ENCODE assay signal across 21 cellular contexts in genomic region chr11:9075441-9076000, GRCh38. TPM values are rescaled to one million over a fixed set of nuclear protein-coding genes. Genes with fewer than 3 reads are reported as not detected.
DNase-seq lines count a peak whose midpoint lies in the region; ATAC-seq, FAIRE-seq and TF ChIP-seq lines count a peak whose summit lies in the region.
"Had no signal": no experiment of that assay in that cellular context is flagged by ENCODE, and none has a peak within 500 bp of the region (broad histone marks: within the 10 kb centered on the region; RNA-seq: fewer than 3 reads in every experiment).

No MANE protein-coding gene starts in this region.

- WGBS in mammary epithelial cell (ENCODE audit: low coverage, missing lambda C conversion rate): 74% methylated on average over 3 of the region's 4 CpGs
- WGBS in stomach, 5 donors: 49 to 86% (median 60%) methylated on average over 4 of the region's 4 CpGs

- no peak overlapping the region for H3K4me2 ChIP-seq in mammary epithelial cell (ENCODE audit: insufficient read depth, low read depth, low read length)

- DNase-seq in mammary epithelial cell (no peak), breast epithelium (ENCODE audit: low spot score in 2 of 2) (no peak), NCI-H2196 (lab: John Stamatoyannopoulos, UW; ENCODE audit: unreplicated experiment) (peak; percentile 47), glutamatergic neuron (no peak), stomach (peak; percentile 43), osteocyte (ENCODE audit: extremely low spot score, unreplicated experiment) (no peak), GM12891 (ENCODE audit: insufficient read length, low spot score) (no peak)
- no peak for DNase-seq in activated CD8-positive, alpha-beta T cell treated with anti-CD3 and anti-CD28 coated beads, Interleukin-2, amount 10 ng/mL, durations not matched to agents 7 days and 5 days
- DNase-seq: activated CD4-positive, alpha-beta T cell treated with anti-CD3 and anti-CD28 coated beads, Interleukin-2, amount 50 U/mL, for 1 hour; activated gamma-delta T cell; dermis blood vessel endothelial cell; GOT3; KG1; NCI-H2081; NCI-H774; PC-3; stimulated activated CD4-positive, alpha-beta T cell treated with anti-CD3 and anti-CD28 coated beads, Interleukin-15, amount 100 ng/mL, for 24 hours had no signal

- in situ Hi-C loops in mammary epithelial cell (cut with MboI; ENCODE audit: low sequenced_read_pairs in 2 of 2): no loop called here

- no peaks in the 10 kb centered on the region for H3K79me2 ChIP-seq in mammary epithelial cell (ENCODE audit: insufficient read depth, low read length)

- peaks cover 3% of the 10 kb centered on the region for H3K9me3 Mint-ChIP-seq in glutamatergic neuron (ENCODE audit: unreplicated experiment)
- no peaks in the 10 kb centered on the region for H3K9me3 Mint-ChIP-seq in activated CD8-positive, alpha-beta T cell treated with anti-CD3 and anti-CD28 coated beads, Interleukin-2, amount 10 ng/mL, durations not matched to agents 7 days and 5 days (ENCODE audit: insufficient read depth)
- no peaks in the 10 kb centered on the region for H3K9me3 Mint-ChIP-seq in osteocyte (ENCODE audit: unreplicated experiment)
- H3K9me3 Mint-ChIP-seq: T-helper 1 cell treated with Interleukin-12 subunit alpha and Interleukin-12 subunit beta and Interleukin-4 antibody, amounts not matched to agents 30 μg/mL and 1 μg/mL, for 36 hours had no signal

- H3K4me1 Mint-ChIP-seq in glutamatergic neuron (ENCODE audit: low read depth, unreplicated experiment) (peaks cover 27% of the 10 kb centered on the region), osteocyte (ENCODE audit: unreplicated experiment) (peaks cover 2% of the 10 kb centered on the region)
- no peaks in the 10 kb centered on the region for H3K4me1 Mint-ChIP-seq in activated CD8-positive, alpha-beta T cell treated with anti-CD3 and anti-CD28 coated beads, Interleukin-2, amount 10 ng/mL, durations not matched to agents 7 days and 5 days (ENCODE audit: low read depth)

- no peak overlapping the region for H3K9ac ChIP-seq in mammary epithelial cell (ENCODE audit: insufficient read depth, low read length)

- no peak for TF ChIP-seq EP300 in stomach (IDR thresholded peaks at IDR 0.05)

- intact Hi-C loops in mammary epithelial cell (cut with micrococcal nuclease) (no loop called here), breast epithelium (cut with DNase I; ENCODE audit: low total_unique reads) (no loop called here), stomach (cut with DNase I; ENCODE audit: low total_unique reads) (no loop called here)

- H3K27ac Mint-ChIP-seq in glutamatergic neuron (ENCODE audit: unreplicated experiment) (no peak overlapping the region), osteocyte (ENCODE audit: unreplicated experiment) (no peak overlapping the region)
- H3K27ac Mint-ChIP-seq in activated CD8-positive, alpha-beta T cell treated with anti-CD3 and anti-CD28 coated beads, Interleukin-2, amount 10 ng/mL, durations not matched to agents 7 days and 5 days: no peak overlapping the region
- H3K27ac Mint-ChIP-seq: T-helper 1 cell treated with Interleukin-12 subunit alpha and Interleukin-12 subunit beta and Interleukin-4 antibody, amounts not matched to agents 30 μg/mL and 1 μg/mL, for 36 hours had no signal

- no peaks in the 10 kb centered on the region for H3K9me3 ChIP-seq in mammary epithelial cell (replicated peaks; ENCODE audit: insufficient read depth, low read length)
- H3K9me3 ChIP-seq in breast epithelium: no peaks in the 10 kb centered on the region
- no peaks in the 10 kb centered on the region for H3K9me3 ChIP-seq in stomach

- H3K27me3 ChIP-seq in mammary epithelial cell (ENCODE audit: insufficient read depth, low read length) (no peaks in the 10 kb centered on the region), breast epithelium (no peaks in the 10 kb centered on the region), stomach (no peaks in the 10 kb centered on the region)

- no TSS peak for BruUV-seq in mammary epithelial cell (replicated peaks; lab: Mats Ljungman, UMichigan)

- H3K4me1 ChIP-seq in mammary epithelial cell (ENCODE audit: insufficient read depth, low read length): peaks cover 49% of the 10 kb centered on the region
- peaks cover 0 to 4% of the 10 kb centered on the region in 2 donors for H3K4me1 ChIP-seq in breast epithelium
- peaks cover 0 to 15% (median 5%) of the 10 kb centered on the region in 4 donors for H3K4me1 ChIP-seq in stomach

- no peak for ATAC-seq in activated CD8-positive, alpha-beta T cell treated with anti-CD3 and anti-CD28 coated beads, Interleukin-2, amount 10 ng/mL, durations not matched to agents 7 days and 5 days
- ATAC-seq: PC-3 had no signal

- no peaks in the 10 kb centered on the region for H3K27me3 Mint-ChIP-seq in glutamatergic neuron (ENCODE audit: unreplicated experiment)
- peaks cover 43% of the 10 kb centered on the region for H3K27me3 Mint-ChIP-seq in activated CD8-positive, alpha-beta T cell treated with anti-CD3 and anti-CD28 coated beads, Interleukin-2, amount 10 ng/mL, durations not matched to agents 7 days and 5 days (ENCODE audit: low read depth)
- H3K27me3 Mint-ChIP-seq in osteocyte (ENCODE audit: unreplicated experiment): no peaks in the 10 kb centered on the region

- TF ChIP-seq POLR2A in breast epithelium (IDR thresholded peaks at IDR 0.05) (no peak), stomach (IDR thresholded peaks at IDR 0.05) (no peak), GM12891 (IDR thresholded peaks at IDR 0.05; ENCODE audit: low read depth, low read length) (no peak)

- H3K4me3 Mint-ChIP-seq in glutamatergic neuron (ENCODE audit: unreplicated experiment) (peak overlapping the region; percentile 1), osteocyte (ENCODE audit: unreplicated experiment) (no peak overlapping the region)
- H3K4me3 Mint-ChIP-seq in activated CD8-positive, alpha-beta T cell treated with anti-CD3 and anti-CD28 coated beads, Interleukin-2, amount 10 ng/mL, durations not matched to agents 7 days and 5 days: no peak overlapping the region
- H3K4me3 Mint-ChIP-seq: T-helper 1 cell treated with Interleukin-12 subunit alpha and Interleukin-12 subunit beta and Interleukin-4 antibody, amounts not matched to agents 30 μg/mL and 1 μg/mL, for 36 hours had no signal

- H3K36me3 ChIP-seq in mammary epithelial cell (ENCODE audit: insufficient read depth, low read length) (no peaks in the 10 kb centered on the region), breast epithelium (no peaks in the 10 kb centered on the region), stomach (no peaks in the 10 kb centered on the region)

- CTCF ChIA-PET in mammary epithelial cell (lab: Charles Lee; ENCODE audit: low non-redundant PET): no interaction called here
- CTCF ChIA-PET in activated CD8-positive, alpha-beta T cell treated with anti-CD3 and anti-CD28 coated beads, Interleukin-2, amount 10 ng/mL, durations not matched to agents 7 days and 5 days (lab: Charles Lee): interaction anchor here (1.3 kb wide), 2 partner anchors 11 to 404 kb away, joined by 3 read pairs; no protein-coding TSS in a partner anchor

- peak overlapping the region; percentile 14 for H2AFZ ChIP-seq in mammary epithelial cell (ENCODE audit: low read depth, low read length)

- FAIRE-seq in GM12891 (lab: Jason Lieb, UNC): no peak
- FAIRE-seq: bronchial epithelial cell, endothelial cell of umbilical vein, GM19239 had no signal

- dilution Hi-C loops in mammary epithelial cell (cut with HindIII; ENCODE audit: low sequenced_read_pairs): loop anchor here (5.0 to 10.0 kb wide), 2 partner anchors 58 to 59 kb away; no protein-coding TSS in a partner anchor

- H3K36me3 Mint-ChIP-seq in glutamatergic neuron (ENCODE audit: unreplicated experiment) (no peaks in the 10 kb centered on the region), osteocyte (ENCODE audit: unreplicated experiment) (no peaks in the 10 kb centered on the region)
- H3K36me3 Mint-ChIP-seq in activated CD8-positive, alpha-beta T cell treated with anti-CD3 and anti-CD28 coated beads, Interleukin-2, amount 10 ng/mL, durations not matched to agents 7 days and 5 days (ENCODE audit: low read depth): no peaks in the 10 kb centered on the region

- POLR2A ChIA-PET in activated CD8-positive, alpha-beta T cell treated with anti-CD3 and anti-CD28 coated beads, Interleukin-2, amount 10 ng/mL, durations not matched to agents 7 days and 5 days (lab: Charles Lee): interaction anchor here (1.0 kb wide), 1 partner anchor 47 kb away, joined by 3 read pairs; no protein-coding TSS in a partner anchor

- H4K20me1 ChIP-seq in mammary epithelial cell (ENCODE audit: insufficient read depth, low read length): no peaks in the 10 kb centered on the region

- H3K4me3 ChIP-seq in mammary epithelial cell (replicated peaks in 1 of 3; ENCODE audit: insufficient read depth in 1 of 3, low read depth in 2 of 3, low read length in 3 of 3) (no peak overlapping the region), breast epithelium (no peak overlapping the region), stomach (no peak overlapping the region)

- TF ChIP-seq CTCF in mammary epithelial cell (conservative IDR thresholded peaks at IDR 0.05 in 1 of 2, IDR thresholded peaks at IDR 0.05 in 1 of 2; ENCODE audit: extremely low read depth in 1 of 2, insufficient read depth in 1 of 2, low read depth in 1 of 2, low read length in 2 of 2): no peak
- no peak for TF ChIP-seq CTCF in breast epithelium (IDR thresholded peaks at IDR 0.05)
- TF ChIP-seq CTCF in glutamatergic neuron (IDR thresholded peaks at IDR 0.05; ENCODE audit: partially characterized antibody, unreplicated experiment): no peak
- no peak for TF ChIP-seq CTCF in stomach (IDR thresholded peaks at IDR 0.05)
- TF ChIP-seq CTCF in osteocyte (IDR thresholded peaks at IDR 0.05): no peak

- H3K27ac ChIP-seq in mammary epithelial cell (ENCODE audit: insufficient read depth, low read depth, low read length) (no peak overlapping the region), breast epithelium (peak overlapping the region in 1 of 2 donors; percentile 16), stomach (no peak overlapping the region)

TF ChIP-seq in GM12891, 5 proteins besides CTCF, POLR2A, EP300 and RAD21:
- TF ChIP-seq POLR2AphosphoS5 (IDR thresholded peaks at IDR 0.05; ENCODE audit: low read depth, low read length) (no peak), SPI1 (IDR thresholded peaks at IDR 0.05; ENCODE audit: low read depth, low read length) (no peak), TAF1 (IDR thresholded peaks at IDR 0.05; ENCODE audit: low read depth, low read length) (no peak), POU2F2 (IDR thresholded peaks at IDR 0.05; ENCODE audit: low read depth, low read length) (no peak), PAX5 (IDR thresholded peaks at IDR 0.05; ENCODE audit: insufficient read depth, low read length, severe bottlenecking) (no peak)
TF ChIP-seq in GM12891: peak in this region for 0.

RNA-seq across cellular contexts. Expression of gene SCUBE2, which starts 15.9 kb away (rescaled TPM):
- total RNA-seq in mammary epithelial cell (1 to 10 TPM; 1.2 to 5.5 TPM), breast epithelium (100 to 1,000 TPM in 1 of 3 donors, 10 to 100 TPM in 2; 35.7 to 139 (median 78.7) TPM), glutamatergic neuron (ENCODE audit: unreplicated experiment) (2.5 TPM), stomach (10 to 100 TPM in 4 of 5 donors, 1 to 10 TPM in 1; 1.7 to 29.8 (median 26.6) TPM), osteocyte (1.9 and 3.3 TPM in 2 replicates)
- polyA plus RNA-seq in mammary epithelial cell (0.57 TPM), stomach (10 to 100 TPM; 10.6 to 37.1 (median 14.7) TPM)
- polyA minus RNA-seq in mammary epithelial cell: not detected
- under 1 TPM in 1 of 2 experiments, not detected in 1; 0.65 TPM for total RNA-seq in activated CD8-positive, alpha-beta T cell treated with anti-CD3 and anti-CD28 coated beads, Interleukin-2, amount 10 ng/mL, durations not matched to agents 7 days and 5 days
- 0.18 TPM for polyA plus RNA-seq in GM12891 (2012; ENCODE audit: low read depth, missing spikeins)
- total RNA-seq: bronchial epithelial cell had no signal

Comparison
In these comparisons a context has a peak if more than half of its experiments do, and no peak if none do; other contexts are left out.
1. DNase-seq: peak in NCI-H2196 (single experiment) and stomach (single experiment); none in mammary epithelial cell (single experiment), breast epithelium (0 of 2), glutamatergic neuron (single experiment), activated CD8-positive, alpha-beta T cell treated with anti-CD3 and anti-CD28 coated beads, Interleukin-2, amount 10 ng/mL, durations not matched to agents 7 days and 5 days (single experiment), osteocyte (single experiment) and GM12891 (single experiment).